In genomic region chr13:95207769-95208366, GRCh38 we compare ENCODE assay signal across 14 cellular contexts.
DNase-seq lines count a peak whose midpoint lies in the region; ATAC-seq and TF ChIP-seq lines count a peak whose summit lies in the region.
"Had no signal": no experiment of that assay in that cellular context is flagged by ENCODE, and none has a peak within 500 bp of the region (broad histone marks: within the 10 kb centered on the region; RNA-seq: fewer than 3 reads in every experiment).

No MANE protein-coding gene starts in this region.

- DNase-seq in activated T-cell treated with anti-CD3 and anti-CD28 coated beads, Interleukin-2, amount 50 U/mL, for 1 hour: no peak
- DNase-seq in KG1 (lab: John Stamatoyannopoulos, UW): no peak
- DNase-seq in RWPE1 (ENCODE audit: low spot score): no peak
- DNase-seq in iPS-NIHi11 (ENCODE audit: low spot score): no peak
- DNase-seq: activated CD4-positive, alpha-beta T cell treated with anti-CD3 and anti-CD28 coated beads for 36 hours; DND-41; effector memory CD8-positive, alpha-beta T cell; HFFc6; NCI-H1092; OCI-M1 had no signal

- no peak overlapping the region for H3K9ac ChIP-seq in parathyroid adenoma

- peak overlapping the region; percentile 19 for H3K4me2 ChIP-seq in parathyroid adenoma (ENCODE audit: low read length)

- H3K4me3 ChIP-seq in parathyroid adenoma (ENCODE audit: low read depth, low read length): peak overlapping the region; percentile 6

- H3K4me1 ChIP-seq in parathyroid adenoma: peaks cover 9% of the 10 kb centered on the region

- H2AFZ ChIP-seq in parathyroid adenoma: no peak overlapping the region

- peak overlapping the region; percentile 76 for H3K27ac ChIP-seq in parathyroid adenoma
- H3K27ac ChIP-seq in RWPE1: no peak overlapping the region

- CTCF ChIA-PET in RWPE1 (lab: Yijun Ruan, JAX): interaction anchor here (0.6 kb wide), 1 partner anchor 134 kb away, joined by 6 read pairs; no protein-coding TSS in a partner anchor

- POLR2A ChIA-PET in RWPE1 (lab: Yijun Ruan, JAX; ENCODE audit: low non-redundant PET): no interaction called here

- H3K27me3 ChIP-seq in parathyroid adenoma (ENCODE audit: control insufficient read depth, insufficient read depth, low read length): no peaks in the 10 kb centered on the region

- TF ChIP-seq CTCF in parathyroid adenoma (IDR thresholded peaks at IDR 0.05) (no peak), RWPE1 (conservative IDR thresholded peaks at IDR 0.05; ENCODE audit: low read depth) (no peak)

- H3K9me3 ChIP-seq in parathyroid adenoma (ENCODE audit: control insufficient read depth, low read length): no peaks in the 10 kb centered on the region

- no peaks in the 10 kb centered on the region for H3K36me3 ChIP-seq in parathyroid adenoma (ENCODE audit: control insufficient read depth, insufficient read depth, low read length)

- ATAC-seq in GM18907 (IDR thresholded peaks at IDR 0.05; ENCODE audit: unreplicated experiment) (peak; percentile 85), GM21825 (IDR thresholded peaks at IDR 0.05; ENCODE audit: unreplicated experiment) (peak; percentile 94), HG03442 (IDR thresholded peaks at IDR 0.05; ENCODE audit: unreplicated experiment) (peak; percentile 96)
- ATAC-seq: activated CD4-positive, alpha-beta T cell treated with anti-CD3 and anti-CD28 coated beads for 36 hours; effector memory CD8-positive, alpha-beta T cell had no signal

- H3K79me2 ChIP-seq in parathyroid adenoma: peaks cover 3% of the 10 kb centered on the region
